8 cellular contexts compared by ENCODE assay signal in the genomic region with DNA sequence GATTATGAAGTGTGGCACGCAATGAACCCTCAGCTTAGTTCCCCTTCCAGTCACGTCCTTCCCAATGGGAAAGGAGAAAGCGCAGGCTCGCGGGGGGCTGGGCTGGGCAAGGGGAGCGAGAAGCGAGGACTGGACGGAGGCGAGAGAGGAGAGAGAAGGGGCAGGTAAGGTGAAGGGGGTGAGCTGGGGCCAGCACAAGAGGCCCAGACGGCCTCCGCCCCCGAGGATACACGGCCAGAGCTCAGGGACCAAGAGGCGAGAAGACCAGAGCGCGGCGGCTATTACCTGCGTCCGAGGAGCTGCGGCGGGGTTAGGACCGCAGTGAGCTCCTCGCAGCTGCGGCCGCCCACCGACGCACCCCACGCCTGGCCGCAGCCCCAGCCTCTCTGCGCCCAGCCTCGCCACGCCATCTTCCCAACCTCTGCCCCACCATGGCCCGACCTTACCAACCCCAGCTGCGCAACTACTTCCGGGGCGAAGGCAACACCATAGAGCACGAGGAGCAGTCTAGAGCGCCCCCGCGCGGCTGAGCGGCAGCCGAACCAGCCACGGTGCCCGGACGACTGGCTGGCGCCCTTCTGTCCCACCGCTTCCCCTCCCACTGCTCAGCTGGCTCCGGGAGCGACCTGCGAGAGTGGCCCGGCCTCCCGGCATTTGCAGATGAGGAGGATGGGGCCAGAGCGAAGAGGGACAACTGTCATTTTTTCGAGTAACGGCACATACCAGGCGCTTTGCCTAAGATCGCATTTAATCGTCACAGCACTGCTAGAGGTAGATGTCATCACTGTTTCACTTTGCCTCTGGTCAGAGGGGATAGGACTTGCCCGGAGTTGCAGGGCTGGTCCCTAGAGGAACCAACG. TPM values are rescaled to one million over a fixed set of nuclear protein-coding genes. Genes with fewer than 3 reads are reported as not detected.
A peak's percentile ranks its signal among the peaks of the same experiment; 100 is the strongest.
DNase-seq lines count a peak whose midpoint lies in the region; ATAC-seq and TF ChIP-seq lines count a peak whose summit lies in the region.

A gene with protein sequence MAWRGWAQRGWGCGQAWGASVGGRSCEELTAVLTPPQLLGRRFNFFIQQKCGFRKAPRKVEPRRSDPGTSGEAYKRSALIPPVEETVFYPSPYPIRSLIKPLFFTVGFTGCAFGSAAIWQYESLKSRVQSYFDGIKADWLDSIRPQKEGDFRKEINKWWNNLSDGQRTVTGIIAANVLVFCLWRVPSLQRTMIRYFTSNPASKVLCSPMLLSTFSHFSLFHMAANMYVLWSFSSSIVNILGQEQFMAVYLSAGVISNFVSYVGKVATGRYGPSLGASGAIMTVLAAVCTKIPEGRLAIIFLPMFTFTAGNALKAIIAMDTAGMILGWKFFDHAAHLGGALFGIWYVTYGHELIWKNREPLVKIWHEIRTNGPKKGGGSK (minus strand): TSS at position 444 of the 860 bp plus-strand sequence. CDS start 34 bp downstream, at position 410.

- 1% methylated on average over 56 of the region's 61 CpGs for WGBS in mesenchymal stem cell

- peak within 1 kb of the TSS; percentile 88 to 97 for H3K4me3 ChIP-seq in mesenchymal stem cell (ENCODE audit: insufficient read depth in 1 of 2, low read depth in 1 of 2, low read length in 2 of 2)

- peaks cover 0 to 7% of the 10 kb centered on the region in 2 experiments for H3K36me3 ChIP-seq in mesenchymal stem cell (ENCODE audit: control insufficient read depth in 1 of 2, insufficient read depth in 2 of 2, low read depth in 1 of 2, low read length in 2 of 2)

- peak within 1 kb of the TSS; percentile 91 for H3K9ac ChIP-seq in mesenchymal stem cell (ENCODE audit: low read length)

- H3K27ac ChIP-seq in mesenchymal stem cell (ENCODE audit: low read length, poor library complexity, severe bottlenecking): peak within 1 kb of the TSS; percentile 35

- peak within 1 kb of the TSS in 1 of 2 experiments; percentile 51 for H3K23ac ChIP-seq in mesenchymal stem cell (ENCODE audit: low read length in 2 of 2)

- DNase-seq in COR-L47 (lab: John Stamatoyannopoulos, UW) (peak; percentile 95), GM20000 (ENCODE audit: low spot score) (peak; percentile 92), HT-29 (ENCODE audit: low spot score) (peak; percentile 98), mesenchymal stem cell (peak; percentile 90)
- DNase-seq in NK-92 treated with Interleukin-12 subunit alpha and Interleukin-12 subunit beta, amount 100 ng/mL, for 24 hours (lab: John Stamatoyannopoulos, UW): peak; percentile 89
- peak; percentile 96 to 97 (median 97) for DNase-seq in effector memory CD8-positive, alpha-beta T cell
- DNase-seq in stimulated activated CD8-positive, alpha-beta memory T cell treated with anti-CD3 and anti-CD28 coated beads, Interleukin-12 subunit alpha, Interleukin-12 subunit beta, amount 100 ng/mL, for 4 hours (ENCODE audit: low read depth): peak; percentile 92

- H3K36me3 Mint-ChIP-seq in effector memory CD8-positive, alpha-beta T cell (ENCODE audit: insufficient read depth): peaks cover 22% of the 10 kb centered on the region

- no peaks in the 10 kb centered on the region for H3K27me3 Mint-ChIP-seq in effector memory CD8-positive, alpha-beta T cell

- peak within 1 kb of the TSS; percentile 85 for H4K91ac ChIP-seq in mesenchymal stem cell (ENCODE audit: low read length)

- ATAC-seq in effector memory CD8-positive, alpha-beta T cell (replicated peaks): peak; percentile 100

- peaks cover 5% of the 10 kb centered on the region for H3K4me1 ChIP-seq in mesenchymal stem cell (ENCODE audit: control insufficient read depth, insufficient read depth, low read depth, low read length)

- H3K4me2 ChIP-seq in mesenchymal stem cell (ENCODE audit: low read length, poor library complexity, severe bottlenecking): peak within 1 kb of the TSS; percentile 77

- POLR2A ChIA-PET in activated CD8-positive, alpha-beta memory T cell treated with anti-CD3 and anti-CD28 coated beads for 36 hours (lab: Charles Lee): interaction anchor here (0.5 to 1.1 kb wide), 7 partner anchors 49 to 436 kb away, joined by 3 read pairs; a partner anchor contains a TSS

- no peak within 1 kb of the TSS for H2BK120ac ChIP-seq in mesenchymal stem cell (ENCODE audit: low read depth, low read length)

- H3K4me1 Mint-ChIP-seq in effector memory CD8-positive, alpha-beta T cell (ENCODE audit: low read depth in 2 of 2): peaks cover 19 to 26% of the 10 kb centered on the region in 2 donors

- H4K8ac ChIP-seq in mesenchymal stem cell (ENCODE audit: low read length): peak within 1 kb of the TSS; percentile 94

- H3K9me3 Mint-ChIP-seq in effector memory CD8-positive, alpha-beta T cell: no peaks in the 10 kb centered on the region

- CTCF ChIA-PET in activated CD8-positive, alpha-beta memory T cell treated with anti-CD3 and anti-CD28 coated beads for 36 hours (lab: Charles Lee): interaction anchor here (0.6 to 3.1 kb wide), 15 partner anchors 11 to 454 kb away, joined by 3 to 15 read pairs (median 4); a partner anchor contains a TSS

- H3K9me3 ChIP-seq in mesenchymal stem cell (ENCODE audit: control insufficient read depth, low read length): no peaks in the 10 kb centered on the region

- H2BK12ac ChIP-seq in mesenchymal stem cell (ENCODE audit: low read length in 2 of 2): no peak within 1 kb of the TSS

- H3K27me3 ChIP-seq in mesenchymal stem cell (ENCODE audit: control insufficient read depth in 1 of 2, insufficient read depth in 1 of 2, low read length in 2 of 2): peaks cover 9% of the 10 kb centered on the region in 2 experiments

- peak; percentile 94 for TF ChIP-seq CTCF in GM20000 (IDR thresholded peaks at IDR 0.05; ENCODE audit: extremely low read depth, missing control alignments)

- H3K14ac ChIP-seq in mesenchymal stem cell (ENCODE audit: low read length in 2 of 2): peak within 1 kb of the TSS in 1 of 2 experiments; percentile 50

- H2AK5ac ChIP-seq in mesenchymal stem cell (ENCODE audit: low read length, severe bottlenecking): no peak within 1 kb of the TSS

- no peak within 1 kb of the TSS for H2BK15ac ChIP-seq in mesenchymal stem cell (ENCODE audit: low read depth, poor library complexity, severe bottlenecking)

- peak within 1 kb of the TSS; percentile 92 to 97 for H3K4me3 Mint-ChIP-seq in effector memory CD8-positive, alpha-beta T cell

- H2BK5ac ChIP-seq in mesenchymal stem cell (ENCODE audit: low read depth, low read length, poor library complexity, severe bottlenecking): peak within 1 kb of the TSS; percentile 21

- peaks cover 2% of the 10 kb centered on the region for H3K79me1 ChIP-seq in mesenchymal stem cell (replicated peaks; ENCODE audit: low read length, poor library complexity, severe bottlenecking)

- peak within 1 kb of the TSS; percentile 93 to 95 for H3K27ac Mint-ChIP-seq in effector memory CD8-positive, alpha-beta T cell

- H3K18ac ChIP-seq in mesenchymal stem cell (ENCODE audit: low read depth in 1 of 2, low read length in 2 of 2): peak within 1 kb of the TSS; percentile 12 to 85

- peak within 1 kb of the TSS; percentile 59 for H2AFZ ChIP-seq in mesenchymal stem cell (ENCODE audit: low read depth, low read length)

- peak within 1 kb of the TSS; percentile 42 to 86 for H3K4ac ChIP-seq in mesenchymal stem cell (ENCODE audit: low read depth in 1 of 2, low read length in 2 of 2)

RNA-seq across cellular contexts. Expression of the gene that starts here (rescaled TPM):
- total RNA-seq in HT-29 (2014; rRNA removed; shearing (Covaris generic)): 45.2 and 45.9 TPM in 2 replicates
- total RNA-seq in activated CD8-positive, alpha-beta memory T cell treated with anti-CD3 and anti-CD28 coated beads for 36 hours: 100 to 1,000 TPM in 1 of 2 experiments, 10 to 100 TPM in 1; 96.3 to 107 TPM
- polyA plus RNA-seq in mesenchymal stem cell (2013, experiment 1 of 2): 60.6 TPM
- 62.2 TPM for polyA plus RNA-seq in mesenchymal stem cell (2013, experiment 2 of 2)

Comparison
In these comparisons a context has a peak if more than half of its experiments do, and no peak if none do; other contexts are left out.
1. Peak in every context shown above with its lines: DNase-seq, ATAC-seq, H3K4me3 ChIP-seq and H3K27ac ChIP-seq.